7 cellular contexts compared by ENCODE assay signal in the genomic region with DNA sequence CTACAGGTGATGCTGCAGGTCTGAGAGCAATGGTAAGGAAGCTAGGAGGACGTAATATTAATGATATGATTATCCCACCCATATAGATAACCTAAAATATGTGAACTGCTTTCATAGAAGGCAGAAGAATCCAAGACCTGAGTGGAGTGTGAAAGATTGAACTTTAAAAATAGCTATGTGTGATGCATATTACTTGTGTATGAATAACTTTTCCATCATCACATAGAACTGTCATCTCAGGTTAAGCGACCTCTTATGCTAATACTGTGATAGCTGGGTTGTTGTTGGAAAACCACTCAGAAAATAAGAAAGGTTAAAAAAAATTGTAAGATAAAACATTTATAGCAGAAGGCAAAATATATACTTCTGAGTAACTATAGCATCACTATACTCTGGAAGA.
"Had no signal": no experiment of that assay in that cellular context is flagged by ENCODE, and none has a peak within 500 bp of the region (broad histone marks: within the 10 kb centered on the region; RNA-seq: fewer than 3 reads in every experiment).

No MANE protein-coding gene starts in this region.

- H3K27ac Mint-ChIP-seq: IgD-negative memory B cell had no signal

- H3K36me3 Mint-ChIP-seq: IgD-negative memory B cell had no signal

- ATAC-seq: HepG2, K562 had no signal

- FAIRE-seq: HepG2, HTR-8/SVneo, K562 had no signal

- H3K4me1 Mint-ChIP-seq: IgD-negative memory B cell had no signal

- H3K27me3 Mint-ChIP-seq: IgD-negative memory B cell had no signal

- DNase-seq: IMR-90, KBM-7 had no signal

- H3K27ac ChIP-seq: HL-60 had no signal

- H3K4me3 ChIP-seq: K562 had no signal
